In genomic region chr1:89407768-89408167, GRCh38 we compare ENCODE assay signal across 10 cellular contexts. TPM values are rescaled to one million over a fixed set of nuclear protein-coding genes. Genes with fewer than 3 reads are reported as not detected.
A peak's percentile ranks its signal among the peaks of the same experiment; 100 is the strongest.
DNase-seq lines count a peak whose midpoint lies in the region; ATAC-seq, FAIRE-seq and TF ChIP-seq lines count a peak whose summit lies in the region.
"Not testable (repeated sequence)": the region's sequence is repeated elsewhere in the genome, so short reads cannot be mapped to it uniquely, and the experiment has no call there.
"Had no signal": no experiment of that assay in that cellular context is flagged by ENCODE, and none has a peak within 500 bp of the region (broad histone marks: within the 10 kb centered on the region; RNA-seq: fewer than 3 reads in every experiment).

No MANE protein-coding gene starts in this region.

- TF ChIP-seq CTCF in D721Med (IDR thresholded peaks at IDR 0.05; ENCODE audit: insufficient read depth, missing control alignments); dorsolateral prefrontal cortex (IDR thresholded peaks at IDR 0.05 in 54 of 56, conservative IDR thresholded peaks at IDR 0.05 in 2 of 56; ENCODE audit: low read depth in 1 of 56, partially characterized antibody in 56 of 56); heart right ventricle (IDR thresholded peaks at IDR 0.05); smooth muscle cell (IDR thresholded peaks at IDR 0.05; ENCODE audit: borderline replicate concordance, insufficient read depth, poor library complexity, severe bottlenecking): not testable (repeated sequence)

- H3K9me3 Mint-ChIP-seq in T-cell; activated naive CD4-positive, alpha-beta T cell treated with anti-CD3 and anti-CD28 coated beads for 36 hours: not testable (repeated sequence)

- not testable (repeated sequence) for H3F3A ChIP-seq in smooth muscle cell (ENCODE audit: low read depth)

- peak; percentile 55 for FAIRE-seq in D721Med (lab: Jason Lieb, UNC)

- peaks cover 26 to 32% (median 26%) of the 10 kb centered on the region in 3 donors for H3K4me1 Mint-ChIP-seq in T-cell
- H3K4me1 Mint-ChIP-seq in activated naive CD4-positive, alpha-beta T cell treated with anti-CD3 and anti-CD28 coated beads for 36 hours (ENCODE audit: low read depth), result peaks cover 21% of the 10 kb centered on the region

- H3K27me3 Mint-ChIP-seq in T-cell; activated naive CD4-positive, alpha-beta T cell treated with anti-CD3 and anti-CD28 coated beads for 36 hours (ENCODE audit: low read depth): not testable (repeated sequence)

- CTCF ChIA-PET in T-cell (lab: Charles Lee), result not testable (repeated sequence)
- CTCF ChIA-PET in activated naive CD4-positive, alpha-beta T cell treated with anti-CD3 and anti-CD28 coated beads for 36 hours (lab: Charles Lee), result interaction anchor here (0.7 kb wide), 1 partner anchor 22 kb away, joined by 3 read pairs; no protein-coding TSS in a partner anchor

- H3K4me3 Mint-ChIP-seq in T-cell, result peak overlapping the region; percentile 75 to 79 (median 75)
- peak overlapping the region; percentile 11 for H3K4me3 Mint-ChIP-seq in activated naive CD4-positive, alpha-beta T cell treated with anti-CD3 and anti-CD28 coated beads for 36 hours

- H3K79me2 ChIP-seq in smooth muscle cell (ENCODE audit: low read depth), result not testable (repeated sequence)

- intact Hi-C loops in activated naive CD4-positive, alpha-beta T cell treated with anti-CD3 and anti-CD28 coated beads for 36 hours (cut with micrococcal nuclease); dorsolateral prefrontal cortex (cut with DNase I); heart right ventricle (cut with DNase I): not testable (repeated sequence)

- peak in 1 of 4 experiments; percentile 44 for ATAC-seq in T-cell (replicated peaks in 1 of 4)
- ATAC-seq in heart right ventricle, result peak in 4 of 8 donors; percentile 33 to 65 (median 48)

- H3K9me3 ChIP-seq in heart right ventricle; mucosa of rectum (ENCODE audit: control insufficient read depth in 2 of 2, low read length in 2 of 2); smooth muscle cell (replicated peaks; ENCODE audit: low read depth): not testable (repeated sequence)

- H3K27ac ChIP-seq in dorsolateral prefrontal cortex, result peak overlapping the region in 7 of 59 donors; percentile 2 to 48 (median 35)
- H3K27ac ChIP-seq in heart right ventricle, result peak overlapping the region; percentile 21 to 87 (median 66)
- H3K27ac ChIP-seq in mucosa of rectum (ENCODE audit: low read depth in 2 of 2, low read length in 2 of 2), result peak overlapping the region; percentile 32 to 47
- H3K27ac ChIP-seq in smooth muscle cell (ENCODE audit: low read depth), result not testable (repeated sequence)

- not testable (repeated sequence) for DNase-seq in D721Med (ENCODE audit: insufficient read length, low spot score); T-cell; activated naive CD4-positive, alpha-beta T cell treated with anti-CD3 and anti-CD28 coated beads for 36 hours; dorsolateral prefrontal cortex; heart right ventricle; smooth muscle cell (lab: John Stamatoyannopoulos, UW; ENCODE audit: unreplicated experiment)

- H3K4me3 ChIP-seq in dorsolateral prefrontal cortex (peak overlapping the region in 33 of 59 donors; percentile 2 to 46 (median 29)), heart right ventricle (peak overlapping the region in 9 of 10 donors; percentile 22 to 58 (median 50)), mucosa of rectum (ENCODE audit: low read length in 2 of 2) (peak overlapping the region; percentile 48 to 66), smooth muscle cell (peak overlapping the region; percentile 9)

- not testable (repeated sequence) for H3K36me3 Mint-ChIP-seq in T-cell; activated naive CD4-positive, alpha-beta T cell treated with anti-CD3 and anti-CD28 coated beads for 36 hours (ENCODE audit: low read depth)

- H3K4me1 ChIP-seq in heart right ventricle, result peaks cover 0 to 29% (median 0%) of the 10 kb centered on the region in 9 donors
- not testable (repeated sequence) for H3K4me1 ChIP-seq in mucosa of rectum (ENCODE audit: control insufficient read depth in 2 of 2, insufficient read depth in 2 of 2, low read length in 2 of 2); smooth muscle cell (ENCODE audit: low read depth)

- H3K27ac Mint-ChIP-seq in T-cell, result peak overlapping the region; percentile 64 to 83
- H3K27ac Mint-ChIP-seq in activated naive CD4-positive, alpha-beta T cell treated with anti-CD3 and anti-CD28 coated beads for 36 hours, result not testable (repeated sequence)

- not testable (repeated sequence) for H4K20me1 ChIP-seq in smooth muscle cell (ENCODE audit: low read depth)

- peak overlapping the region; percentile 52 for H2AFZ ChIP-seq in smooth muscle cell (ENCODE audit: low read depth)

- H3K36me3 ChIP-seq in heart right ventricle; mucosa of rectum (ENCODE audit: control insufficient read depth in 2 of 2, insufficient read depth in 2 of 2, low read length in 2 of 2); smooth muscle cell (ENCODE audit: low read depth): not testable (repeated sequence)

- 20 to 30% methylated on average over 2 of the region's 2 CpGs for WGBS in heart right ventricle, 2 donors
- WGBS in smooth muscle cell (ENCODE audit: low lambda C conversion rate), result 91% methylated on average over 2 of the region's 2 CpGs

- not testable (repeated sequence) for H3K9ac ChIP-seq in mucosa of rectum (ENCODE audit: low read depth in 1 of 2, low read length in 2 of 2); smooth muscle cell (ENCODE audit: low read depth)

- POLR2A ChIA-PET in T-cell (lab: Charles Lee), result interaction anchor here in 1 of 2 donors (0.6 kb wide), 1 partner anchor 128 kb away, joined by 4 read pairs; no protein-coding TSS in a partner anchor

- peak overlapping the region; percentile 21 for H3K4me2 ChIP-seq in smooth muscle cell

- H3K27me3 ChIP-seq in dorsolateral prefrontal cortex; heart right ventricle; mucosa of rectum (ENCODE audit: control insufficient read depth in 2 of 2, insufficient read depth in 2 of 2, low read length in 2 of 2); smooth muscle cell (ENCODE audit: low read depth): not testable (repeated sequence)

RNA-seq across cellular contexts. Expression of gene GBP6, which starts 43.9 kb away (rescaled TPM):
- total RNA-seq in T-cell, result under 1 TPM in 4 of 5 donors, not detected in 1; 0.13 to 0.83 (median 0.18) TPM
- under 1 TPM in 1 of 2 experiments, not detected in 1; 0.07 TPM for total RNA-seq in activated naive CD4-positive, alpha-beta T cell treated with anti-CD3 and anti-CD28 coated beads for 36 hours
- total RNA-seq in dorsolateral prefrontal cortex, result 1 to 10 TPM in 2 of 120 experiments, under 1 TPM in 48, not detected in 70; 0.13 to 1.1 (median 0.32) TPM
- total RNA-seq in heart right ventricle, result under 1 TPM in 3 of 10 donors, not detected in 7; 0.08 to 0.14 (median 0.12) TPM
- under 1 TPM in 1 of 2 donors, not detected in 1; 0.07 TPM for polyA plus RNA-seq in heart right ventricle
- total RNA-seq in smooth muscle cell, result not detected in 2 replicates
- not detected in 2 replicates for polyA plus RNA-seq in smooth muscle cell
- total RNA-seq: LHCN-M2, RPMI7951, WTC11 had no signal
